In genomic region chr14:50928002-50928635, GRCh38 we compare ENCODE assay signal across 11 cellular contexts. TPM values are rescaled to one million over a fixed set of nuclear protein-coding genes. Genes with fewer than 3 reads are reported as not detected.
DNase-seq lines count a peak whose midpoint lies in the region; ATAC-seq lines count a peak whose summit lies in the region.
"Had no signal": no experiment of that assay in that cellular context is flagged by ENCODE, and none has a peak within 500 bp of the region (broad histone marks: within the 10 kb centered on the region; RNA-seq: fewer than 3 reads in every experiment).

No MANE protein-coding gene starts in this region.

- H3K4me1 Mint-ChIP-seq in naive thymus-derived CD4-positive, alpha-beta T cell = peaks cover 0 to 2% (median 0%) of the 10 kb centered on the region in 7 donors
- H3K4me1 Mint-ChIP-seq: activated naive CD4-positive, alpha-beta T cell treated with anti-CD3 and anti-CD28 coated beads, Interleukin-2, amount 10 ng/mL, durations not matched to agents 7 days and 5 days had no signal

- peaks cover 0 to 5% of the 10 kb centered on the region in 2 donors for H3K27me3 ChIP-seq in naive thymus-derived CD4-positive, alpha-beta T cell (ENCODE audit: control insufficient read depth in 2 of 2, insufficient read depth in 2 of 2, low read length in 2 of 2)

- no peaks in the 10 kb centered on the region for H3K9me3 ChIP-seq in naive thymus-derived CD4-positive, alpha-beta T cell (ENCODE audit: control insufficient read depth in 2 of 3, low read length in 3 of 3)

- no peak overlapping the region for H3K4me3 Mint-ChIP-seq in naive thymus-derived CD4-positive, alpha-beta T cell
- H3K4me3 Mint-ChIP-seq: activated naive CD4-positive, alpha-beta T cell treated with anti-CD3 and anti-CD28 coated beads, Interleukin-2, amount 10 ng/mL, durations not matched to agents 7 days and 5 days had no signal

- no peaks in the 10 kb centered on the region for H3K9me3 Mint-ChIP-seq in naive thymus-derived CD4-positive, alpha-beta T cell
- H3K9me3 Mint-ChIP-seq: activated naive CD4-positive, alpha-beta T cell treated with anti-CD3 and anti-CD28 coated beads, Interleukin-2, amount 10 ng/mL, durations not matched to agents 7 days and 5 days had no signal

- H3K27me3 Mint-ChIP-seq in naive thymus-derived CD4-positive, alpha-beta T cell = peaks cover 11 to 23% (median 19%) of the 10 kb centered on the region in 5 donors

- H3K4me1 ChIP-seq in naive thymus-derived CD4-positive, alpha-beta T cell (ENCODE audit: control insufficient read depth in 2 of 2, insufficient read depth in 2 of 2, low read length in 2 of 2) = no peaks in the 10 kb centered on the region

- peak overlapping the region; percentile 40 for H3K27ac ChIP-seq in caudate nucleus (ENCODE audit: low read depth, low read length)
- no peak overlapping the region for H3K27ac ChIP-seq in naive thymus-derived CD4-positive, alpha-beta T cell (ENCODE audit: low read depth, low read length)
- H3K27ac ChIP-seq: VCaP had no signal

- intact Hi-C loops in naive thymus-derived CD4-positive, alpha-beta T cell (cut with micrococcal nuclease) = no loop called here

- CTCF ChIA-PET in naive thymus-derived CD4-positive, alpha-beta T cell (lab: Charles Lee) = no interaction called here

- peak; percentile 83 for ATAC-seq in naive thymus-derived CD4-positive, alpha-beta T cell
- no peak for ATAC-seq in GM19395 (IDR thresholded peaks at IDR 0.05; ENCODE audit: unreplicated experiment)

- no peak overlapping the region for H3K27ac Mint-ChIP-seq in naive thymus-derived CD4-positive, alpha-beta T cell
- H3K27ac Mint-ChIP-seq: activated naive CD4-positive, alpha-beta T cell treated with anti-CD3 and anti-CD28 coated beads, Interleukin-2, amount 10 ng/mL, durations not matched to agents 7 days and 5 days had no signal

- H3K36me3 ChIP-seq in naive thymus-derived CD4-positive, alpha-beta T cell (ENCODE audit: control insufficient read depth in 2 of 3, insufficient read depth in 3 of 3, low read length in 3 of 3) = no peaks in the 10 kb centered on the region

- H3K4me3 ChIP-seq in naive thymus-derived CD4-positive, alpha-beta T cell (ENCODE audit: low read length) = no peak overlapping the region

- DNase-seq in EH (ENCODE audit: low read depth) (peak; percentile 87), Kasumi-1 (lab: John Stamatoyannopoulos, UW) (peak; percentile 89 to 90), caudate nucleus (lab: John Stamatoyannopoulos, UW) (peak in 1 of 61 donors; percentile 20), NCI-H345 treated with DMSO at 0.1 percent for 48 hours (lab: John Stamatoyannopoulos, UW; ENCODE audit: unreplicated experiment) (no peak), HK-2 (ENCODE audit: unreplicated experiment) (no peak)
- DNase-seq in naive thymus-derived CD4-positive, alpha-beta T cell = no peak
- DNase-seq in activated CD8-positive, alpha-beta memory T cell treated with anti-CD3 and anti-CD28 coated beads for 24 hours = no peak
- DNase-seq: activated naive CD4-positive, alpha-beta T cell treated with anti-CD3 and anti-CD28 coated beads, Interleukin-2, amount 10 ng/mL, durations not matched to agents 7 days and 5 days had no signal

- POLR2A ChIA-PET in naive thymus-derived CD4-positive, alpha-beta T cell (lab: Charles Lee) = no interaction called here

- H3K36me3 Mint-ChIP-seq in naive thymus-derived CD4-positive, alpha-beta T cell = no peaks in the 10 kb centered on the region
- H3K36me3 Mint-ChIP-seq: activated naive CD4-positive, alpha-beta T cell treated with anti-CD3 and anti-CD28 coated beads, Interleukin-2, amount 10 ng/mL, durations not matched to agents 7 days and 5 days had no signal

RNA-seq across cellular contexts. Expression of gene PYGL, which starts 16.2 kb away (rescaled TPM):
- 10 to 100 TPM in 1 of 5 experiments, 1 to 10 TPM in 3, not detected in 1; 1.0 to 45.9 (median 2.9) TPM for total RNA-seq in naive thymus-derived CD4-positive, alpha-beta T cell
- under 1 TPM in 1 of 2 donors, not detected in 1; 0.07 TPM for polyA plus RNA-seq in naive thymus-derived CD4-positive, alpha-beta T cell

RNA-seq across cellular contexts. Expression of gene ABHD12B, which starts 56.3 kb away (rescaled TPM):
- total RNA-seq in naive thymus-derived CD4-positive, alpha-beta T cell = under 1 TPM in 1 of 5 experiments, not detected in 4; 0.37 TPM
- not detected for polyA plus RNA-seq in naive thymus-derived CD4-positive, alpha-beta T cell
- total RNA-seq: NCI-H460 had no signal

Comparison
In these comparisons a context has a peak if more than half of its experiments do, and no peak if none do; other contexts are left out.
1. DNase-seq: peak in EH (single experiment) and Kasumi-1 (2 of 2); none in naive thymus-derived CD4-positive, alpha-beta T cell (0 of 9), NCI-H345 treated with DMSO at 0.1 percent for 48 hours (single experiment), HK-2 (single experiment) and activated CD8-positive, alpha-beta memory T cell treated with anti-CD3 and anti-CD28 coated beads for 24 hours (single experiment).